30 cellular contexts compared by ENCODE assay signal in genomic region chr15:32786906-32787305, GRCh38.
A peak's percentile ranks its signal among the peaks of the same experiment; 100 is the strongest.
DNase-seq lines count a peak whose midpoint lies in the region; ATAC-seq and TF ChIP-seq lines count a peak whose summit lies in the region.
"Had no signal": no experiment of that assay in that cellular context is flagged by ENCODE, and none has a peak within 500 bp of the region (broad histone marks: within the 10 kb centered on the region; RNA-seq: fewer than 3 reads in every experiment).

No MANE protein-coding gene starts in this region.

- peak; percentile 39 for DNase-seq in ACHN
- DNase-seq in M059J (ENCODE audit: low read depth): peak; percentile 38
- no peak for DNase-seq in chondrocyte (ENCODE audit: low spot score)
- DNase-seq in SW 1271 (lab: John Stamatoyannopoulos, UW): no peak
- DNase-seq in NCI-H82 (lab: John Stamatoyannopoulos, UW): no peak
- no peak for DNase-seq in activated naive CD4-positive, alpha-beta T cell treated with anti-CD3 and anti-CD28 coated beads, Interleukin-2, amount 50 U/mL, for 16 hours
- DNase-seq: 8988T; Caco-2; CD4-positive, alpha-beta T cell; DMS 273 treated with DMSO at 0.1 percent for 48 hours; DMS79; GM23248; H7; Kasumi-1; MV-4-11; NCI-H1105; NCI-H1436 treated with DMSO at 0.1 percent for 48 hours; NCI-H187 treated with DMSO at 0.1 percent for 48 hours; NCI-H2171 treated with DMSO at 0.1 percent for 48 hours; NCI-H345; NCI-H510A treated with DMSO at 0.1 percent for 48 hours; NCI-H774; PC-9; Right ventricle myocardium superior; RPMI8226 had no signal

- H3K4me3 Mint-ChIP-seq in chondrocyte (ENCODE audit: unreplicated experiment): no peak overlapping the region
- H3K4me3 Mint-ChIP-seq: CD4-positive, alpha-beta T cell had no signal

- H3K4me1 ChIP-seq in mesodermal cell (ENCODE audit: control insufficient read depth, insufficient read depth, low read length, poor library complexity, severe bottlenecking): no peaks in the 10 kb centered on the region

- H3K4me1 Mint-ChIP-seq in chondrocyte (ENCODE audit: low read depth): peaks cover 20% of the 10 kb centered on the region

- ATAC-seq in GM21447 (IDR thresholded peaks at IDR 0.05; ENCODE audit: unreplicated experiment): no peak
- ATAC-seq: HepG2, K562 had no signal

- 95 to 100% methylated on average over 4 of the region's 7 CpGs for WGBS in mesodermal cell (ENCODE audit: insufficient coverage in 2 of 2), 2 experiments

- H3K27me3 Mint-ChIP-seq in chondrocyte (ENCODE audit: low read depth): no peaks in the 10 kb centered on the region

- H3K9me3 ChIP-seq in mesodermal cell (ENCODE audit: control insufficient read depth, low read length): no peaks in the 10 kb centered on the region
- H3K9me3 ChIP-seq: Caco-2 had no signal

- in situ Hi-C loops in ACHN (cut with HindIII; ENCODE audit: low pct_ligation_motif_present, low pct_unique_long_range_greater_than_20kb, low sequenced_read_pairs): no loop called here

- peak overlapping the region; percentile 66 for H3K27ac Mint-ChIP-seq in chondrocyte (ENCODE audit: unreplicated experiment)
- H3K27ac Mint-ChIP-seq: CD4-positive, alpha-beta T cell had no signal

- H3K9me3 Mint-ChIP-seq in chondrocyte (ENCODE audit: low read depth): peaks cover 3% of the 10 kb centered on the region
- H3K9me3 Mint-ChIP-seq: CD4-positive, alpha-beta T cell had no signal

- peak overlapping the region; percentile 32 for H3K27ac ChIP-seq in mesodermal cell (ENCODE audit: low read depth, low read length, severe bottlenecking)
- H3K27ac ChIP-seq: BLaER1 treated with 17β-estradiol and CSF1 and Interleukin-3, amounts not matched to agents 10 nM and 100 nM; GM23248; PC-9 had no signal

- TF ChIP-seq CTCF in chondrocyte (IDR thresholded peaks at IDR 0.05): no peak

- H3K36me3 Mint-ChIP-seq in chondrocyte (ENCODE audit: low read depth): peaks cover 2% of the 10 kb centered on the region

- H3K36me3 ChIP-seq in mesodermal cell (ENCODE audit: control insufficient read depth, insufficient read depth, low read length): no peaks in the 10 kb centered on the region

- no peak overlapping the region for H3K4me3 ChIP-seq in mesodermal cell (ENCODE audit: extremely low read depth, insufficient read depth, low read length, poor library complexity, severe bottlenecking)
- H3K4me3 ChIP-seq: BLaER1 treated with 17β-estradiol and CSF1 and Interleukin-3, amounts not matched to agents 10 nM and 100 nM; GM23248; K562; PC-9 had no signal

Comparison
In these comparisons a context has a peak if more than half of its experiments do, and no peak if none do; other contexts are left out.
1. DNase-seq: peak in ACHN (single experiment) and M059J (single experiment); none in chondrocyte (single experiment), SW 1271 (0 of 2), NCI-H82 (single experiment) and activated naive CD4-positive, alpha-beta T cell treated with anti-CD3 and anti-CD28 coated beads, Interleukin-2, amount 50 U/mL, for 16 hours (single experiment).